10 cellular contexts compared by ENCODE assay signal in the genomic region with DNA sequence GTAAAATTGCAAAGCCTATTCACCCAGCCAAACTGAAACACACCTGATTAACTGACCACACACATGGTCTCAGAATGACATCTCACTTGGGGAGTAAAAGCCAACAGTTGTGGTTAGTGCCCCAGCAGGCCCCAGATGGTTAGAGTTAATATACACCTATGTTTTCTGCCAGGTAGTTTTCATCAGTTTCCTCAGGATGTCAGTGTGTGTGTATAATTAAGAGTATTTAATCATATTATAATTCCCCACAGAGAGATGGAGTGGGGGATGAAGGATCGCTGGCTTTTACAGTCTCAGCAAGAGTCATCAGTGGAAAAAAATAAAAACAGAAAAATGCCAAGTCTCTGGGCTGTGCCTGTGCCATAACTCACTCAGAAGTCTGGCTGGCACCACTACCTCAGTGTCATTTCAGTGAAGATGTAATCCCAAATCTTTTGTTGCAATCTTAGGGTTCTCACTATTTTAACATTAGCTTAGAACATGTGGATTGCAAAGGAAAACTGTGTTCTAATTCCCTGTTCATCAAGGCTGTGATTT.
DNase-seq lines count a peak whose midpoint lies in the region; ATAC-seq, FAIRE-seq and TF ChIP-seq lines count a peak whose summit lies in the region.
"Had no signal": no experiment of that assay in that cellular context is flagged by ENCODE, and none has a peak within 500 bp of the region (broad histone marks: within the 10 kb centered on the region; RNA-seq: fewer than 3 reads in every experiment).

No MANE protein-coding gene starts in this region.

- H3K4me3 Mint-ChIP-seq in activated CD8-positive, alpha-beta T cell treated with anti-CD3 and anti-CD28 coated beads for 36 hours, result no peak overlapping the region
- H3K4me3 Mint-ChIP-seq in activated CD8-positive, alpha-beta T cell treated with anti-CD3 and anti-CD28 coated beads, Interleukin-2, amount 10 ng/mL, durations not matched to agents 7 days and 5 days, result no peak overlapping the region
- H3K4me3 Mint-ChIP-seq in effector memory CD8-positive, alpha-beta T cell, result no peak overlapping the region

- BruUV-seq in GM12878 (replicated peaks; lab: Mats Ljungman, UMichigan), result TSS peak; percentile 57

- peak; percentile 22 for DNase-seq in activated CD8-positive, alpha-beta T cell treated with anti-CD3 and anti-CD28 coated beads for 36 hours
- no peak for DNase-seq in activated CD8-positive, alpha-beta T cell treated with anti-CD3 and anti-CD28 coated beads, Interleukin-2, amount 10 ng/mL, durations not matched to agents 7 days and 5 days
- DNase-seq in GM12878 (ENCODE audit: low read depth, low spot score), result peak; percentile 94
- DNase-seq in transverse colon, result no peak
- DNase-seq in NCI-H510A treated with DMSO at 0.1 percent for 48 hours (lab: John Stamatoyannopoulos, UW), result no peak
- DNase-seq in effector memory CD8-positive, alpha-beta T cell, result no peak
- DNase-seq in stimulated activated CD4-positive, alpha-beta T cell treated with anti-CD3 and anti-CD28 coated beads, Interleukin-4, amount 100 ng/mL, for 24 hours, result no peak
- DNase-seq: NCI-H446 treated with DMSO at 0.1 percent for 48 hours had no signal

- 0 out of 2 replicates have a peak overlapping the region, but pooled peaks have one; percentile 0 for H3K4me3 ChIP-seq in GM12878
- H3K4me3 ChIP-seq in transverse colon, result no peak overlapping the region

- CTCF ChIA-PET in activated CD8-positive, alpha-beta T cell treated with anti-CD3 and anti-CD28 coated beads for 36 hours (lab: Charles Lee), result interaction anchor here (0.8 to 1.3 kb wide), 2 partner anchors 31 to 446 kb away, joined by 3 read pairs; no protein-coding TSS in a partner anchor
- CTCF ChIA-PET in activated CD8-positive, alpha-beta T cell treated with anti-CD3 and anti-CD28 coated beads, Interleukin-2, amount 10 ng/mL, durations not matched to agents 7 days and 5 days (lab: Charles Lee), result interaction anchor here (1.1 to 2.4 kb wide), 2 partner anchors 10 to 409 kb away, joined by 5 to 8 read pairs; no protein-coding TSS in a partner anchor
- CTCF ChIA-PET in GM12878 (lab: Yijun Ruan, JAX), result interaction anchor here (0.7 to 3.6 kb wide), 20 partner anchors 10 to 442 kb away, joined by 3 to 29 read pairs (median 4); no protein-coding TSS in a partner anchor

- peak overlapping the region; percentile 45 for H3K9ac ChIP-seq in GM12878 (ENCODE audit: control insufficient read depth, insufficient read depth, low read length)

- H3K4me1 ChIP-seq in GM12878 (ENCODE audit: control insufficient read depth, insufficient read depth, low read length), result peaks cover 62% of the 10 kb centered on the region
- peaks cover 31 to 52% (median 32%) of the 10 kb centered on the region in 4 donors for H3K4me1 ChIP-seq in transverse colon

- in situ Hi-C loops in GM12878 (cut with MboI) (no loop called here), transverse colon (cut with MboI; ENCODE audit: low pct_ligation_motif_present in 1 of 4, low pct_unique_long_range_greater_than_20kb in 1 of 4, low sequenced_read_pairs in 3 of 4) (no loop called here)

- H3K36me3 ChIP-seq in GM12878 (ENCODE audit: control insufficient read depth in 2 of 2, insufficient read depth in 2 of 2, low read length in 1 of 2), result no peaks in the 10 kb centered on the region; a peak in 1 of 4 replicates
- no peaks in the 10 kb centered on the region for H3K36me3 ChIP-seq in transverse colon

- no peaks in the 10 kb centered on the region for H3K9me3 ChIP-seq in GM12878 (replicated peaks; ENCODE audit: control insufficient read depth, insufficient read depth, low read length)
- no peaks in the 10 kb centered on the region for H3K9me3 ChIP-seq in transverse colon

- H3K27me3 Mint-ChIP-seq in activated CD8-positive, alpha-beta T cell treated with anti-CD3 and anti-CD28 coated beads for 36 hours, result no peaks in the 10 kb centered on the region
- H3K27me3 Mint-ChIP-seq in activated CD8-positive, alpha-beta T cell treated with anti-CD3 and anti-CD28 coated beads, Interleukin-2, amount 10 ng/mL, durations not matched to agents 7 days and 5 days (ENCODE audit: low read depth), result no peaks in the 10 kb centered on the region
- H3K27me3 Mint-ChIP-seq in effector memory CD8-positive, alpha-beta T cell, result no peaks in the 10 kb centered on the region

- H3K27ac Mint-ChIP-seq in activated CD8-positive, alpha-beta T cell treated with anti-CD3 and anti-CD28 coated beads for 36 hours, result no peak overlapping the region
- no peak overlapping the region for H3K27ac Mint-ChIP-seq in activated CD8-positive, alpha-beta T cell treated with anti-CD3 and anti-CD28 coated beads, Interleukin-2, amount 10 ng/mL, durations not matched to agents 7 days and 5 days
- H3K27ac Mint-ChIP-seq in effector memory CD8-positive, alpha-beta T cell, result no peak overlapping the region

- H3K79me2 ChIP-seq in GM12878 (ENCODE audit: control insufficient read depth, insufficient read depth, low read length), result peaks cover 16% of the 10 kb centered on the region

- RAD21 ChIA-PET in GM12878 (lab: Charles Lee; ENCODE audit: unreplicated experiment), result interaction anchor here (0.6 to 3.7 kb wide), 34 partner anchors 8 to 464 kb away, joined by 3 to 42 read pairs (median 5); partner anchors contain the start of gene ZFP36L1

- SMC1A ChIA-PET in GM12878 (lab: Charles Lee; ENCODE audit: uncharacterized antibody, unreplicated experiment), result interaction anchor here (0.6 to 3.6 kb wide), 33 partner anchors 8 to 562 kb away, joined by 3 to 17 read pairs (median 4); no protein-coding TSS in a partner anchor

- no peak for TF ChIP-seq CTCF in activated CD8-positive, alpha-beta T cell treated with anti-CD3 and anti-CD28 coated beads for 36 hours (IDR thresholded peaks at IDR 0.05)
- TF ChIP-seq CTCF in GM12878 (IDR thresholded peaks at IDR 0.05 in 2 of 3, conservative IDR thresholded peaks at IDR 0.05 in 1 of 3; ENCODE audit: control insufficient read depth in 2 of 3, extremely low read depth in 1 of 3, insufficient read depth in 1 of 3, low read depth in 3 of 3, low read length in 3 of 3) (no peak), transverse colon (IDR thresholded peaks at IDR 0.05) (no peak)

- peak overlapping the region; percentile 65 for H3K27ac ChIP-seq in GM12878 (ENCODE audit: control insufficient read depth, insufficient read depth)
- peak overlapping the region; percentile 71 to 79 (median 78) for H3K27ac ChIP-seq in transverse colon

- no peaks in the 10 kb centered on the region for H3K9me3 Mint-ChIP-seq in activated CD8-positive, alpha-beta T cell treated with anti-CD3 and anti-CD28 coated beads for 36 hours
- H3K9me3 Mint-ChIP-seq in activated CD8-positive, alpha-beta T cell treated with anti-CD3 and anti-CD28 coated beads, Interleukin-2, amount 10 ng/mL, durations not matched to agents 7 days and 5 days (ENCODE audit: insufficient read depth), result no peaks in the 10 kb centered on the region
- no peaks in the 10 kb centered on the region for H3K9me3 Mint-ChIP-seq in effector memory CD8-positive, alpha-beta T cell

- TF ChIP-seq POLR2A in GM12878 (IDR thresholded peaks at IDR 0.05; ENCODE audit: low read depth, low read length) (no peak), transverse colon (IDR thresholded peaks at IDR 0.05) (no peak)

- H3K4me2 ChIP-seq in GM12878 (ENCODE audit: control insufficient read depth, insufficient read depth), result peak overlapping the region; percentile 77

- POLR2A ChIA-PET in activated CD8-positive, alpha-beta T cell treated with anti-CD3 and anti-CD28 coated beads for 36 hours (lab: Charles Lee), result no interaction called here
- POLR2A ChIA-PET in activated CD8-positive, alpha-beta T cell treated with anti-CD3 and anti-CD28 coated beads, Interleukin-2, amount 10 ng/mL, durations not matched to agents 7 days and 5 days (lab: Charles Lee), result no interaction called here
- POLR2A ChIA-PET in GM12878 (lab: Charles Lee), result interaction anchor here (0.7 to 2.6 kb wide), 10 partner anchors 13 to 126 kb away, joined by 3 to 12 read pairs (median 5); no protein-coding TSS in a partner anchor

- H4K20me1 ChIP-seq in GM12878 (ENCODE audit: control insufficient read depth, insufficient read depth), result no peaks in the 10 kb centered on the region

- ATAC-seq in activated CD8-positive, alpha-beta T cell treated with anti-CD3 and anti-CD28 coated beads for 36 hours, result peak; percentile 32
- ATAC-seq in activated CD8-positive, alpha-beta T cell treated with anti-CD3 and anti-CD28 coated beads, Interleukin-2, amount 10 ng/mL, durations not matched to agents 7 days and 5 days, result no peak
- ATAC-seq in HG03095 (IDR thresholded peaks at IDR 0.05; ENCODE audit: unreplicated experiment) (peak; percentile 64), GM12878 (peak; percentile 78)
- no peak for ATAC-seq in effector memory CD8-positive, alpha-beta T cell (replicated peaks)
- ATAC-seq: HCT116 had no signal

- peak; percentile 89 to 90 for TF ChIP-seq EP300 in GM12878 (IDR thresholded peaks at IDR 0.05; ENCODE audit: borderline replicate concordance in 1 of 2, control insufficient read depth in 1 of 2, low read depth in 2 of 2, low read length in 2 of 2)
- no peak for TF ChIP-seq EP300 in transverse colon (IDR thresholded peaks at IDR 0.05; ENCODE audit: low read depth)

- H3K4me1 Mint-ChIP-seq in activated CD8-positive, alpha-beta T cell treated with anti-CD3 and anti-CD28 coated beads for 36 hours (ENCODE audit: low read depth), result peaks cover 57% of the 10 kb centered on the region
- peaks cover 44% of the 10 kb centered on the region for H3K4me1 Mint-ChIP-seq in activated CD8-positive, alpha-beta T cell treated with anti-CD3 and anti-CD28 coated beads, Interleukin-2, amount 10 ng/mL, durations not matched to agents 7 days and 5 days (ENCODE audit: low read depth)
- peaks cover 0 to 23% of the 10 kb centered on the region in 2 donors for H3K4me1 Mint-ChIP-seq in effector memory CD8-positive, alpha-beta T cell (ENCODE audit: low read depth in 2 of 2)

- H3K36me3 Mint-ChIP-seq in activated CD8-positive, alpha-beta T cell treated with anti-CD3 and anti-CD28 coated beads for 36 hours (ENCODE audit: low read depth), result no peaks in the 10 kb centered on the region
- peaks cover 2% of the 10 kb centered on the region for H3K36me3 Mint-ChIP-seq in activated CD8-positive, alpha-beta T cell treated with anti-CD3 and anti-CD28 coated beads, Interleukin-2, amount 10 ng/mL, durations not matched to agents 7 days and 5 days (ENCODE audit: low read depth)
- H3K36me3 Mint-ChIP-seq in effector memory CD8-positive, alpha-beta T cell (ENCODE audit: insufficient read depth), result no peaks in the 10 kb centered on the region

- FAIRE-seq in GM12878 (lab: Jason Lieb, UNC), result peak; percentile 35

- no peaks in the 10 kb centered on the region for H3K27me3 ChIP-seq in GM12878 (replicated peaks in 1 of 2; ENCODE audit: control insufficient read depth in 2 of 2, insufficient read depth in 2 of 2, low read length in 1 of 2)
- no peaks in the 10 kb centered on the region for H3K27me3 ChIP-seq in transverse colon

- WGBS in GM12878 (ENCODE audit: insufficient coverage, insufficient replicate concordance, low lambda C conversion rate, missing lambda C conversion rate), result 0% methylated on average over 1 of the region's 1 CpG
- WGBS in transverse colon (ENCODE audit: low coverage in 1 of 2), 2 donors, result 50 to 67% methylated on average over 1 of the region's 1 CpG

- no peak overlapping the region for H2AFZ ChIP-seq in GM12878 (ENCODE audit: control insufficient read depth, low read depth, low read length)

- intact Hi-C loops in activated CD8-positive, alpha-beta T cell treated with anti-CD3 and anti-CD28 coated beads for 36 hours (cut with micrococcal nuclease), result no loop called here
- intact Hi-C loops in GM12878 (cut with micrococcal nuclease; ENCODE audit: unreplicated experiment) (loop anchor here (1.0 to 2.0 kb wide), 6 partner anchors 22 to 436 kb away; no protein-coding TSS in a partner anchor), transverse colon (cut with DNase I; ENCODE audit: low total_unique reads) (no loop called here)

- peak; percentile 33 for TF ChIP-seq RAD21 in GM12878 (IDR thresholded peaks at IDR 0.05; ENCODE audit: insufficient read depth, low read depth, low read length)

Comparison
In these comparisons a context has a peak if more than half of its experiments do, and no peak if none do; other contexts are left out.
1. ATAC-seq: peak in activated CD8-positive, alpha-beta T cell treated with anti-CD3 and anti-CD28 coated beads for 36 hours (single experiment), HG03095 (single experiment) and GM12878 (single experiment); none in activated CD8-positive, alpha-beta T cell treated with anti-CD3 and anti-CD28 coated beads, Interleukin-2, amount 10 ng/mL, durations not matched to agents 7 days and 5 days (single experiment) and effector memory CD8-positive, alpha-beta T cell (single experiment).
2. DNase-seq: peak in activated CD8-positive, alpha-beta T cell treated with anti-CD3 and anti-CD28 coated beads for 36 hours (single experiment) and GM12878 (single experiment); none in activated CD8-positive, alpha-beta T cell treated with anti-CD3 and anti-CD28 coated beads, Interleukin-2, amount 10 ng/mL, durations not matched to agents 7 days and 5 days (single experiment), transverse colon (single experiment), NCI-H510A treated with DMSO at 0.1 percent for 48 hours (single experiment), effector memory CD8-positive, alpha-beta T cell (0 of 3) and stimulated activated CD4-positive, alpha-beta T cell treated with anti-CD3 and anti-CD28 coated beads, Interleukin-4, amount 100 ng/mL, for 24 hours (single experiment).